8 cellular contexts compared by ENCODE assay signal in the genomic region with DNA sequence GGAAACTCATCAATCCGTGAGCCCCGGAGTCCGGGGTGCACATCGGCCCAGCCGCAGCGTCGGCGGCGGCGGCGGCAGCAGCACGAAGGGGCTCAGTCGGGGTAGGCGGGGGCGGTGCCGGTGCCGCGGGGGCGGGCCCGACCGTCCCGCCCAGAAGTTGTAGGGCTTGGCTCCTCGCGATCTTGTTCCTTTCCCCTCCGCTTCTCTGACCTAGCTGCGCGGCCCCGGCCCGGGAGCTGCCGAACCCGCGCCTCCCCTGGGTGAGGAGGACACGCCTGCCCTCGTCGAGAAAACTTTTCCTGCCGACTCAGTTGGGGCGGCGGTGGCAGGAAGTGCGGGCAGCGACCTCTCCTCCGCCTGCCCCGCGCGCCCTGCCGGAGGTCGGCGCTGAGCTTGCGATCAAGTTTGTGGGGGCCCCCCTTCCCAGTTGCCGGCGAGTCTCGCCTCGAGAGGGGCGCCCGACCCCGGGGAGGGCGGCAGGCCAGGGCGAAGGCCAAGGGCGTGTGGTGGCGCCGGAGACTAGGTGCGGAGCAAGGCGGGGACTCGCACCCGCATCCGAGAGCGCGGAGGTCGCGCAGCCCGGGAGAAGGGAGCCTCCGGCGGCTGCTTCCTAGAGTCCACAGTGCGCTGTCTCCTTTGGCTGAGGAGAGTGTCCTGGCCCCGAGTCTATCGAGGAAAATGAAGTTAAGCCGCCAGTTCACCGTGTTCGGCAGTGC. TPM values are rescaled to one million over a fixed set of nuclear protein-coding genes. Genes with fewer than 3 reads are reported as not detected.
DNase-seq lines count a peak whose midpoint lies in the region; ATAC-seq, FAIRE-seq and TF ChIP-seq lines count a peak whose summit lies in the region.

Gene MAN2A1, plus strand, starts transcription at position 188 of the 716 bp plus-strand sequence. Its CDS starts 491 bp downstream, at position 679.

- TF ChIP-seq RAD21 in A549 (conservative IDR thresholded peaks at IDR 0.05 in 1 of 2, IDR thresholded peaks at IDR 0.05 in 1 of 2): no peak

- WGBS in A549 (ENCODE audit: missing lambda C conversion rate): 2% methylated on average over 26 of the region's 78 CpGs
- WGBS in lower leg skin, 2 donors: 0% methylated on average over 11 to 18 of the region's 78 CpGs

- H3K4me3 Mint-ChIP-seq in activated CD4-positive, alpha-beta T cell treated with anti-CD3 and anti-CD28 coated beads, Interleukin-2, amount 10 ng/mL, durations not matched to agents 7 days and 5 days: peak within 1 kb of the TSS; percentile 95

- CTCF ChIA-PET in A549 (lab: Yijun Ruan, JAX): interaction anchor here (0.6 to 4.0 kb wide), 11 partner anchors 9 to 155 kb away, joined by 3 to 32 read pairs (median 3); no protein-coding TSS in a partner anchor
- CTCF ChIA-PET in activated CD4-positive, alpha-beta T cell treated with anti-CD3 and anti-CD28 coated beads, Interleukin-2, amount 10 ng/mL, durations not matched to agents 7 days and 5 days (lab: Charles Lee): interaction anchor here (1.2 to 1.8 kb wide), 2 partner anchors 18 to 372 kb away, joined by 3 to 4 read pairs; no protein-coding TSS in a partner anchor

- DNase-seq in A549 (ENCODE audit: low read depth in 1 of 2, low spot score in 1 of 2) (peak; percentile 51 to 71), NCI-H446 treated with DMSO at 0.1 percent for 48 hours (lab: John Stamatoyannopoulos, UW) (peak; percentile 60), dermis microvascular lymphatic vessel endothelial cell (ENCODE audit: low read depth in 2 of 2) (peak in 1 of 2 donors; percentile 74), lower leg skin (ENCODE audit: low spot score in 2 of 2) (peak; percentile 77 to 89)
- DNase-seq in activated CD4-positive, alpha-beta T cell treated with anti-CD3 and anti-CD28 coated beads, Interleukin-2, amount 10 ng/mL, durations not matched to agents 7 days and 5 days: peak; percentile 87
- DNase-seq in stimulated activated CD4-positive, alpha-beta T cell treated with anti-CD3 and anti-CD28 coated beads, TNF-alpha, amount 100 ng/mL, for 24 hours (ENCODE audit: low read depth in 3 of 3): peak; percentile 52 to 76 (median 57)

- no peak; the same call in 1 of the 2 replicates for TF ChIP-seq POLR2A in A549 (IDR thresholded peaks at IDR 0.05; ENCODE audit: low read length)
- peak in 1 of 2 donors; percentile 28 for TF ChIP-seq POLR2A in lower leg skin (IDR thresholded peaks at IDR 0.05)

- peak within 1 kb of the TSS; percentile 94 for H3K4me3 ChIP-seq in A549
- H3K4me3 ChIP-seq in lower leg skin (ENCODE audit: low read depth, poor library complexity, severe bottlenecking): peak within 1 kb of the TSS; percentile 88

- no peak for TF ChIP-seq EP300 in A549 (IDR thresholded peaks at IDR 0.05)

- peak within 1 kb of the TSS; percentile 96 to 98 for H3K27ac ChIP-seq in A549

- TF ChIP-seq CTCF in A549 (IDR thresholded peaks at IDR 0.05): no peak
- TF ChIP-seq CTCF in lower leg skin (IDR thresholded peaks at IDR 0.05): no peak

- H3K36me3 Mint-ChIP-seq in activated CD4-positive, alpha-beta T cell treated with anti-CD3 and anti-CD28 coated beads, Interleukin-2, amount 10 ng/mL, durations not matched to agents 7 days and 5 days (ENCODE audit: low read depth): peaks cover 19% of the 10 kb centered on the region

- peaks cover 27% of the 10 kb centered on the region for H3K4me1 ChIP-seq in A549

- H3K9me3 Mint-ChIP-seq in activated CD4-positive, alpha-beta T cell treated with anti-CD3 and anti-CD28 coated beads, Interleukin-2, amount 10 ng/mL, durations not matched to agents 7 days and 5 days: peaks cover 10% of the 10 kb centered on the region

- FAIRE-seq in A549 (lab: Jason Lieb, UNC): no peak

- H3K4me2 ChIP-seq in A549: peak within 1 kb of the TSS; percentile 92

- no peaks in the 10 kb centered on the region for H3K27me3 Mint-ChIP-seq in activated CD4-positive, alpha-beta T cell treated with anti-CD3 and anti-CD28 coated beads, Interleukin-2, amount 10 ng/mL, durations not matched to agents 7 days and 5 days

- peaks cover 46% of the 10 kb centered on the region for H3K4me1 Mint-ChIP-seq in activated CD4-positive, alpha-beta T cell treated with anti-CD3 and anti-CD28 coated beads, Interleukin-2, amount 10 ng/mL, durations not matched to agents 7 days and 5 days

- H3K9me3 ChIP-seq in A549: peaks cover 5% of the 10 kb centered on the region; the same call in 1 of the 3 replicates

- peak; percentile 67 to 84 for ATAC-seq in A549
- ATAC-seq in GM18520 (IDR thresholded peaks at IDR 0.05; ENCODE audit: unreplicated experiment): peak; percentile 35
- ATAC-seq in HG03066 (IDR thresholded peaks at IDR 0.05; ENCODE audit: low read depth, unreplicated experiment): peak; percentile 40

- intact Hi-C loops in lower leg skin (cut with DNase I; ENCODE audit: low total_unique reads): no loop called here

- POLR2A ChIA-PET in A549 (lab: Yijun Ruan, JAX): interaction anchor here (1.1 to 1.7 kb wide), 2 partner anchors 14 to 280 kb away, joined by 3 to 5 read pairs; partner anchors contain the start of gene PJA2
- POLR2A ChIA-PET in activated CD4-positive, alpha-beta T cell treated with anti-CD3 and anti-CD28 coated beads, Interleukin-2, amount 10 ng/mL, durations not matched to agents 7 days and 5 days (lab: Charles Lee): interaction anchor here (0.5 kb wide), 1 partner anchor 659 kb away, joined by 3 read pairs; no protein-coding TSS in a partner anchor

- peak within 1 kb of the TSS; percentile 94 for H3K27ac Mint-ChIP-seq in activated CD4-positive, alpha-beta T cell treated with anti-CD3 and anti-CD28 coated beads, Interleukin-2, amount 10 ng/mL, durations not matched to agents 7 days and 5 days

TF ChIP-seq in A549, 52 proteins besides CTCF, POLR2A, EP300 and RAD21:
- TF ChIP-seq BCL3 (IDR thresholded peaks at IDR 0.05) (no peak), TFCP2L1 (CRISPR knock-in tag; IDR thresholded peaks at IDR 0.05) (no peak), FOSB (CRISPR knock-in tag; IDR thresholded peaks at IDR 0.05) (no peak), USF2 (IDR thresholded peaks at IDR 0.05) (no peak), CHD2 (IDR thresholded peaks at IDR 0.05; ENCODE audit: low read length, partially characterized antibody) (no peak), KDM1A (IDR thresholded peaks at IDR 0.05; ENCODE audit: low read depth) (no peak), MAZ (IDR thresholded peaks at IDR 0.05; ENCODE audit: borderline replicate concordance, low read depth, low read length) (no peak), NFE2L2 (conservative IDR thresholded peaks at IDR 0.05; ENCODE audit: low read length) (no peak)
- TF ChIP-seq, protein P1, sequence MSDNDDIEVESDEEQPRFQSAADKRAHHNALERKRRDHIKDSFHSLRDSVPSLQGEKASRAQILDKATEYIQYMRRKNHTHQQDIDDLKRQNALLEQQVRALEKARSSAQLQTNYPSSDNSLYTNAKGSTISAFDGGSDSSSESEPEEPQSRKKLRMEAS (IDR thresholded peaks at IDR 0.05): 0 out of 2 replicates have a peak, but pooled peaks have one; percentile 2

RNA-seq across cellular contexts. Expression of gene MAN2A1, which starts in this region (rescaled TPM):
- polyA plus RNA-seq in A549 (2011; rRNA removed): 40.6 and 51.5 TPM in 2 replicates
- polyA plus RNA-seq in A549 (2012; cell fraction: cytosol; rRNA removed): 4.6 and 5.2 TPM in 2 replicates
- 7.0 and 8.0 TPM in 2 replicates for polyA plus RNA-seq in A549 (2012; cell fraction: nucleus; rRNA removed)
- polyA plus RNA-seq in A549 (2017; fragmentation: RNase III; extraction: RNeasy Plus Mini Kit Qiagen cat#74134 plus additional on column Dnase treatment): 15.8 to 16.5 TPM (median 16.1 TPM) in 3 replicates
- 35.1 and 37.6 TPM in 2 replicates for polyA minus RNA-seq in A549 (2011; rRNA and poly(A)+ RNA removed)
- total RNA-seq in activated CD4-positive, alpha-beta T cell treated with anti-CD3 and anti-CD28 coated beads, Interleukin-2, amount 10 ng/mL, durations not matched to agents 7 days and 5 days: 10 to 100 TPM; 39.2 to 45.9 TPM
- total RNA-seq in dermis microvascular lymphatic vessel endothelial cell: 48.5 and 49.7 TPM in 2 replicates
- 10 to 100 TPM; 35.0 to 45.8 (median 40.2) TPM for total RNA-seq in lower leg skin
